In genomic region chr6:24940311-24940917, GRCh38 we compare ENCODE assay signal across 1 cellular context.
A peak's percentile ranks its signal among the peaks of the same experiment; 100 is the strongest.
TF ChIP-seq lines count a peak whose summit lies in the region.

No MANE protein-coding gene starts in this region.

TF ChIP-seq in GM12878, 131 proteins besides CTCF, POLR2A, EP300 and RAD21 (continued from another document and continues in another):
- TF ChIP-seq FOS (IDR thresholded peaks at IDR 0.05; ENCODE audit: borderline replicate concordance, extremely low read depth, insufficient read length) (no peak), ZNF207 (IDR thresholded peaks at IDR 0.05; ENCODE audit: borderline replicate concordance) (no peak), NKRF (conservative IDR thresholded peaks at IDR 0.05) (no peak), PRDM15 (CRISPR knock-in tag; IDR thresholded peaks at IDR 0.05) (no peak), ASH2L (IDR thresholded peaks at IDR 0.05; ENCODE audit: borderline replicate concordance, low read depth) (no peak), FOXM1 (IDR thresholded peaks at IDR 0.05; ENCODE audit: low read depth, low read length) (peak; percentile 53; the same call in 1 of the 2 replicates), SIN3A (IDR thresholded peaks at IDR 0.05; ENCODE audit: low read depth, low read length) (no peak), BHLHE40 (IDR thresholded peaks at IDR 0.05; ENCODE audit: borderline replicate concordance in 1 of 2, low read depth in 2 of 2, low read length in 1 of 2) (peak in 1 of 2 experiments; percentile 67; a peak in 2 of 4 replicates), SREBF2 (IDR thresholded peaks at IDR 0.05; ENCODE audit: low read length) (no peak), TAF1 (IDR thresholded peaks at IDR 0.05; ENCODE audit: borderline replicate concordance, low read depth, low read length) (no peak), TARDBP (IDR thresholded peaks at IDR 0.05; ENCODE audit: borderline replicate concordance) (no peak), SUZ12 (IDR thresholded peaks at IDR 0.05; ENCODE audit: unreplicated experiment) (no peak), PAX5 (IDR thresholded peaks at IDR 0.05; ENCODE audit: borderline replicate concordance, low read depth, low read length) (0 out of 2 replicates have a peak, but pooled peaks have one; percentile 26), CREB1 (IDR thresholded peaks at IDR 0.05; ENCODE audit: low read depth) (no peak), E2F8 (IDR thresholded peaks at IDR 0.05; ENCODE audit: low read depth, partially characterized antibody) (no peak), ATF3 (IDR thresholded peaks at IDR 0.05; ENCODE audit: borderline replicate concordance, extremely low read depth, low read depth, low read length) (no peak), ZNF592 (IDR thresholded peaks at IDR 0.05) (no peak), USF2 (IDR thresholded peaks at IDR 0.05; ENCODE audit: borderline replicate concordance, low read depth, low read length) (no peak), ELK1 (IDR thresholded peaks at IDR 0.05; ENCODE audit: low read depth, low read length) (no peak), HDAC2 (IDR thresholded peaks at IDR 0.05) (no peak), RUNX3 (IDR thresholded peaks at IDR 0.05; ENCODE audit: low read length) (peak; percentile 96), ZNF274 (IDR thresholded peaks at IDR 0.05; ENCODE audit: insufficient read depth, insufficient read length) (no peak), STAT3 (IDR thresholded peaks at IDR 0.05; ENCODE audit: low read depth, low read length) (0 out of 2 replicates have a peak, but pooled peaks have one; percentile 44), PKNOX1 (IDR thresholded peaks at IDR 0.05) (no peak), ESRRA (IDR thresholded peaks at IDR 0.05; ENCODE audit: low read length) (no peak), ZZZ3 (IDR thresholded peaks at IDR 0.05; ENCODE audit: control insufficient read depth, insufficient read length, low read depth) (no peak), USF1 (IDR thresholded peaks at IDR 0.05; ENCODE audit: borderline replicate concordance, extremely low read length, insufficient read depth, low read depth, low read length) (no peak), HCFC1 (IDR thresholded peaks at IDR 0.05; ENCODE audit: low read length) (no peak), POLR2AphosphoS2 (IDR thresholded peaks at IDR 0.05; ENCODE audit: low read depth, low read length) (no peak), CEBPB (IDR thresholded peaks at IDR 0.05; ENCODE audit: borderline replicate concordance in 1 of 2, low read depth in 2 of 2, low read length in 2 of 2) (no peak), SIX5 (IDR thresholded peaks at IDR 0.05; ENCODE audit: low read depth, low read length, severe bottlenecking) (no peak), RFX5 (IDR thresholded peaks at IDR 0.05; ENCODE audit: low read depth, low read length) (no peak), YBX1 (IDR thresholded peaks at IDR 0.05) (no peak), CUX1 (IDR thresholded peaks at IDR 0.05; ENCODE audit: insufficient replicate concordance, low read depth, low read length) (peak; percentile 47)
